In genomic region chr6:4472953-4473642, GRCh38 we compare ENCODE assay signal across 20 cellular contexts.
DNase-seq lines count a peak whose midpoint lies in the region; TF ChIP-seq lines count a peak whose summit lies in the region.
"Had no signal": no experiment of that assay in that cellular context is flagged by ENCODE, and none has a peak within 500 bp of the region (broad histone marks: within the 10 kb centered on the region; RNA-seq: fewer than 3 reads in every experiment).

No MANE protein-coding gene starts in this region.

- no peaks in the 10 kb centered on the region for H3K36me3 ChIP-seq in cardiac muscle cell
- no peaks in the 10 kb centered on the region for H3K36me3 ChIP-seq in endocrine pancreas (ENCODE audit: control insufficient read depth, insufficient read depth, low read length)
- H3K36me3 ChIP-seq in HAP-1 (replicated peaks): no peaks in the 10 kb centered on the region
- H3K36me3 ChIP-seq: BE2C had no signal

- TF ChIP-seq CTCF in cardiac muscle cell (IDR thresholded peaks at IDR 0.05; ENCODE audit: low read depth, low read length) (no peak), chondrocyte (IDR thresholded peaks at IDR 0.05) (no peak)

- peaks cover 22% of the 10 kb centered on the region for H3K9me3 Mint-ChIP-seq in chondrocyte (ENCODE audit: low read depth)

- H3K27me3 ChIP-seq in cardiac muscle cell (no peaks in the 10 kb centered on the region), endocrine pancreas (ENCODE audit: control insufficient read depth, insufficient read depth, low read length) (no peaks in the 10 kb centered on the region), HAP-1 (ENCODE audit: low read depth) (no peaks in the 10 kb centered on the region)
- H3K27me3 ChIP-seq: BE2C had no signal

- H3K4me3 ChIP-seq in cardiac muscle cell (no peak overlapping the region), endocrine pancreas (ENCODE audit: control insufficient read depth, insufficient read depth, low read length) (peak overlapping the region; percentile 53), HAP-1 (no peak overlapping the region)
- H3K4me3 ChIP-seq: GM12878, GM23248 had no signal

- H3K4me3 Mint-ChIP-seq in chondrocyte (ENCODE audit: unreplicated experiment): no peak overlapping the region

- no peaks in the 10 kb centered on the region for H3K4me1 Mint-ChIP-seq in chondrocyte (ENCODE audit: low read depth)
- H3K4me1 Mint-ChIP-seq: CD4-positive, CD25-positive, alpha-beta regulatory T cell had no signal

- peak; percentile 1 for DNase-seq in NCI-H1092 treated with DMSO at 0.1 percent for 48 hours (lab: John Stamatoyannopoulos, UW)
- no peak for DNase-seq in NCI-H1092 (lab: John Stamatoyannopoulos, UW)
- peak in 1 of 2 donors; percentile 24 for DNase-seq in cardiac muscle cell (ENCODE audit: low read depth in 1 of 2, low spot score in 1 of 2)
- no peak for DNase-seq in cardiac septum (ENCODE audit: low spot score)
- no peak for DNase-seq in DMS 273 (lab: John Stamatoyannopoulos, UW; ENCODE audit: unreplicated experiment)
- DNase-seq in HAP-1 (ENCODE audit: low spot score in 2 of 2): no peak
- no peak for DNase-seq in chondrocyte (ENCODE audit: low spot score)
- DNase-seq: BE2C; CD4-positive, CD25-positive, alpha-beta regulatory T cell; COR-L47; GM23248; KBM-7; NCI-H1436; NCI-H2081 treated with DMSO at 0.1 percent for 48 hours; NCI-H446; NCI-H69; SIG-M5; T-helper 1 cell had no signal

- in situ Hi-C loops in HAP-1 (cut with MboI; ENCODE audit: low sequenced_read_pairs): no loop called here

- H3K9me3 ChIP-seq in cardiac muscle cell (ENCODE audit: low read depth): no peaks in the 10 kb centered on the region
- no peaks in the 10 kb centered on the region for H3K9me3 ChIP-seq in endocrine pancreas (ENCODE audit: control insufficient read depth, low read length)
- H3K9me3 ChIP-seq in HAP-1: no peaks in the 10 kb centered on the region
- H3K9me3 ChIP-seq: BE2C had no signal

- H3K27me3 Mint-ChIP-seq in chondrocyte (ENCODE audit: low read depth): peaks cover 3% of the 10 kb centered on the region

- intact Hi-C loops in cardiac septum (cut with DNase I): no loop called here

- peak overlapping the region; percentile 75 for H3K27ac ChIP-seq in cardiac muscle cell
- H3K27ac ChIP-seq: GM23248 had no signal

- peaks cover 23% of the 10 kb centered on the region for H3K4me1 ChIP-seq in cardiac muscle cell (ENCODE audit: low read depth)
- H3K4me1 ChIP-seq in endocrine pancreas (ENCODE audit: control insufficient read depth, insufficient read depth, low read length): peaks cover 5% of the 10 kb centered on the region
- no peaks in the 10 kb centered on the region for H3K4me1 ChIP-seq in HAP-1
- H3K4me1 ChIP-seq: BE2C had no signal

- peaks cover 7% of the 10 kb centered on the region for H3K36me3 Mint-ChIP-seq in chondrocyte (ENCODE audit: low read depth)
- H3K36me3 Mint-ChIP-seq: CD4-positive, CD25-positive, alpha-beta regulatory T cell had no signal

- H3K27ac Mint-ChIP-seq in chondrocyte (ENCODE audit: unreplicated experiment): no peak overlapping the region
- H3K27ac Mint-ChIP-seq: CD4-positive, CD25-positive, alpha-beta regulatory T cell had no signal

- H3K9ac ChIP-seq in endocrine pancreas (ENCODE audit: control insufficient read depth, insufficient read depth, low read length): no peak overlapping the region
- H3K9ac ChIP-seq: GM23248 had no signal
